10 cellular contexts compared by ENCODE assay signal in the genomic region with DNA sequence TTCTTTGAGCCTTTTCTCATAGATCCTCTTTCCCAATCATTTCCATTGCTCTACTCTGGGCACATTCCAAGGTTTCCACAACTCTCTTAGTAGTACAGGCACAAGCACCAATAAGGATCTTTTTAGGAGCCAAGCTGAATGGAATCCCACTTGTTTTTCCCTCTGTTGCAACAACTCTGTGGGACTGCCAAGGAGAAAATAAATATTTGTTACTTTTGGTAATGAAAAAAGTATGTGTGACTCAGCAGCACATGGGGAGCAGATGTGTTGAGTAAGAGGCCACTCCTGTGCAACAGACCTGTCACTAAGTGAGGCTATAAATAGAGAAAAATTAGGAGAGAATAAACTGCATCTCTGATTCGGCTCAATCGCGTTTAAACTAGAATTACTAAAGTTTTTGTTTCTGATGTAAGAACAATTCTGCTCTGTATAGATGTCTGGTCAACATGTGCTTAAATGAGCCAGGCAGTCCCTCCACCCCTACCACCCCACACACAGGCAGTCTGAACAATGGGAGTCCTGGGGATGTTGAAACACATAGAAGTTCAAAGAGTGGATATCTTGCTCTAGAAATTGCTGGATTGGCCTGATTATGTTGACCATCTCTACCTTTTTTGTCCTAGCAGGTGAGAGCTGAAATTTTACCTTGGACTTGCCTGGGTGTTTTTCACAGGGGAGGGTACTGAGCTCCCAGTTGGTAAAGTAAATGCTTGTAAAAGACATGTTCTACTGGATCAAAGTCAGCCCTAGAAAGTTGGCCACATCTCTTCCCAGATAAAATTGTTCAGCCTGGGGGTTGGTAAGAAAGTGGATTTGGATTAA.
DNase-seq lines count a peak whose midpoint lies in the region; ATAC-seq, FAIRE-seq and TF ChIP-seq lines count a peak whose summit lies in the region.
"Had no signal": no experiment of that assay in that cellular context is flagged by ENCODE, and none has a peak within 500 bp of the region (broad histone marks: within the 10 kb centered on the region; RNA-seq: fewer than 3 reads in every experiment).

No MANE protein-coding gene starts in this region.

- H3K27me3 Mint-ChIP-seq in activated CD4-positive, alpha-beta memory T cell treated with anti-CD3 and anti-CD28 coated beads, Interleukin-2, amount 10 ng/mL, durations not matched to agents 7 days and 5 days: no peaks in the 10 kb centered on the region
- H3K27me3 Mint-ChIP-seq: CD8-positive, alpha-beta memory T cell; central memory CD8-positive, alpha-beta T cell had no signal

- peaks cover 11% of the 10 kb centered on the region for H3K9me3 Mint-ChIP-seq in activated CD4-positive, alpha-beta memory T cell treated with anti-CD3 and anti-CD28 coated beads, Interleukin-2, amount 10 ng/mL, durations not matched to agents 7 days and 5 days

- peak; percentile 89; a peak in 4 of 5 replicates for TF ChIP-seq EP300 in A549 (IDR thresholded peaks at IDR 0.05)

- POLR2A ChIA-PET in A549 (lab: Yijun Ruan, JAX): interaction anchor here (2.3 kb wide), 1 partner anchor 76 kb away, joined by 10 read pairs; no protein-coding TSS in a partner anchor
- POLR2A ChIA-PET in activated CD4-positive, alpha-beta memory T cell treated with anti-CD3 and anti-CD28 coated beads, Interleukin-2, amount 10 ng/mL, durations not matched to agents 7 days and 5 days (lab: Charles Lee): no interaction called here

- no peak overlapping the region for H3K4me3 Mint-ChIP-seq in activated CD4-positive, alpha-beta memory T cell treated with anti-CD3 and anti-CD28 coated beads, Interleukin-2, amount 10 ng/mL, durations not matched to agents 7 days and 5 days
- H3K4me3 Mint-ChIP-seq: CD8-positive, alpha-beta memory T cell; central memory CD8-positive, alpha-beta T cell had no signal

- H3K36me3 Mint-ChIP-seq in activated CD4-positive, alpha-beta memory T cell treated with anti-CD3 and anti-CD28 coated beads, Interleukin-2, amount 10 ng/mL, durations not matched to agents 7 days and 5 days (ENCODE audit: low read depth): no peaks in the 10 kb centered on the region
- H3K36me3 Mint-ChIP-seq: CD8-positive, alpha-beta memory T cell had no signal

- DNase-seq in A549 (ENCODE audit: low read depth in 1 of 2, low spot score in 1 of 2) (peak; percentile 34 to 96), LHCN-M2 (ENCODE audit: low read depth) (peak; percentile 97), choroid plexus epithelial cell (ENCODE audit: low read depth) (peak; percentile 94), lung (ENCODE audit: low spot score) (peak; percentile 65)
- no peak for DNase-seq in activated CD4-positive, alpha-beta memory T cell treated with anti-CD3 and anti-CD28 coated beads, Interleukin-2, amount 10 ng/mL, durations not matched to agents 7 days and 5 days
- no peak for DNase-seq in stimulated activated CD8-positive, alpha-beta memory T cell treated with anti-CD3 and anti-CD28 coated beads, Interleukin-4, amount 100 ng/mL, for 48 hours
- DNase-seq: CD8-positive, alpha-beta memory T cell had no signal

- H3K4me1 ChIP-seq in A549 (peaks cover 66% of the 10 kb centered on the region), lung (ENCODE audit: control insufficient read depth in 2 of 2, insufficient read depth in 2 of 2, low read length in 2 of 2) (no peaks in the 10 kb centered on the region)

- peak overlapping the region; percentile 84 to 85 for H3K27ac ChIP-seq in A549
- peak overlapping the region in 1 of 2 donors; percentile 81 for H3K27ac ChIP-seq in lung (ENCODE audit: low read depth in 1 of 2, low read length in 1 of 2)

- no peaks in the 10 kb centered on the region for H3K4me1 Mint-ChIP-seq in activated CD4-positive, alpha-beta memory T cell treated with anti-CD3 and anti-CD28 coated beads, Interleukin-2, amount 10 ng/mL, durations not matched to agents 7 days and 5 days
- H3K4me1 Mint-ChIP-seq: CD8-positive, alpha-beta memory T cell; central memory CD8-positive, alpha-beta T cell had no signal

- peak; percentile 91 for FAIRE-seq in A549 (lab: Jason Lieb, UNC)

- no peak overlapping the region for H3K27ac Mint-ChIP-seq in activated CD4-positive, alpha-beta memory T cell treated with anti-CD3 and anti-CD28 coated beads, Interleukin-2, amount 10 ng/mL, durations not matched to agents 7 days and 5 days
- H3K27ac Mint-ChIP-seq: CD8-positive, alpha-beta memory T cell had no signal

- H3K9me3 ChIP-seq in A549: no peaks in the 10 kb centered on the region
- no peaks in the 10 kb centered on the region for H3K9me3 ChIP-seq in lung (ENCODE audit: control insufficient read depth in 2 of 2, insufficient read depth in 1 of 2, low read length in 1 of 2)

- peak overlapping the region; percentile 72 for H3K4me2 ChIP-seq in A549

- TF ChIP-seq RAD21 in A549 (conservative IDR thresholded peaks at IDR 0.05 in 1 of 2, IDR thresholded peaks at IDR 0.05 in 1 of 2): peak; percentile 39 to 66; a peak in 4 of 5 replicates

- H3K36me3 ChIP-seq in lung (ENCODE audit: control insufficient read depth in 2 of 2, insufficient read depth in 2 of 2, low read length in 2 of 2): no peaks in the 10 kb centered on the region

- no peaks in the 10 kb centered on the region for H3K27me3 ChIP-seq in lung (ENCODE audit: control insufficient read depth, insufficient read depth)

- CTCF ChIA-PET in A549 (lab: Yijun Ruan, JAX): interaction anchor here (0.6 to 0.8 kb wide), 2 partner anchors 76 to 274 kb away, joined by 3 read pairs; no protein-coding TSS in a partner anchor
- CTCF ChIA-PET in activated CD4-positive, alpha-beta memory T cell treated with anti-CD3 and anti-CD28 coated beads, Interleukin-2, amount 10 ng/mL, durations not matched to agents 7 days and 5 days (lab: Charles Lee): no interaction called here

- peak; percentile 95 to 96 for ATAC-seq in A549
- peak; percentile 74 for ATAC-seq in lung (ENCODE audit: insufficient read depth, low FRiP score)
- no peak for ATAC-seq in GM21447 (IDR thresholded peaks at IDR 0.05; ENCODE audit: unreplicated experiment)
- no peak for ATAC-seq in HG02981 (IDR thresholded peaks at IDR 0.05; ENCODE audit: unreplicated experiment)

- H3K4me3 ChIP-seq in A549: no peak overlapping the region
- H3K4me3 ChIP-seq in choroid plexus epithelial cell (ENCODE audit: low read depth, low read length): no peak overlapping the region
- H3K4me3 ChIP-seq in lung: no peak overlapping the region

- no peak for TF ChIP-seq POLR2A in A549 (IDR thresholded peaks at IDR 0.05; ENCODE audit: low read length)

- TF ChIP-seq CTCF in A549 (IDR thresholded peaks at IDR 0.05) (no peak), choroid plexus epithelial cell (conservative IDR thresholded peaks at IDR 0.05; ENCODE audit: low read depth, low read length) (no peak), lung (IDR thresholded peaks at IDR 0.05; ENCODE audit: control extremely low read depth, extremely low read depth) (no peak)

- WGBS in A549 (ENCODE audit: missing lambda C conversion rate): 1% methylated on average over 3 of the region's 3 CpGs
- 48 to 73% methylated on average over 3 of the region's 3 CpGs for WGBS in lung, 2 donors

TF ChIP-seq in A549, 52 proteins besides CTCF, POLR2A, EP300 and RAD21 (continues in another document):
- no peak for TF ChIP-seq HOXB5 (CRISPR knock-in tag; IDR thresholded peaks at IDR 0.05)
- TF ChIP-seq, protein P1, sequence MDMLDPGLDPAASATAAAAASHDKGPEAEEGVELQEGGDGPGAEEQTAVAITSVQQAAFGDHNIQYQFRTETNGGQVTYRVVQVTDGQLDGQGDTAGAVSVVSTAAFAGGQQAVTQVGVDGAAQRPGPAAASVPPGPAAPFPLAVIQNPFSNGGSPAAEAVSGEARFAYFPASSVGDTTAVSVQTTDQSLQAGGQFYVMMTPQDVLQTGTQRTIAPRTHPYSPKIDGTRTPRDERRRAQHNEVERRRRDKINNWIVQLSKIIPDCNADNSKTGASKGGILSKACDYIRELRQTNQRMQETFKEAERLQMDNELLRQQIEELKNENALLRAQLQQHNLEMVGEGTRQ (IDR thresholded peaks at IDR 0.05): peak; percentile 55
- peak; percentile 11; the same call in 1 of the 2 replicates for TF ChIP-seq FOXS1 (CRISPR knock-in tag; IDR thresholded peaks at IDR 0.05)
- peak; percentile 92 for TF ChIP-seq GATA3 (IDR thresholded peaks at IDR 0.05; ENCODE audit: borderline replicate concordance)
- peak; percentile 78 for TF ChIP-seq MAFK (IDR thresholded peaks at IDR 0.05; ENCODE audit: partially characterized antibody)
- peak; percentile 98 for TF ChIP-seq FOSL2 (IDR thresholded peaks at IDR 0.05)
- TF ChIP-seq FOSL2 (CRISPR knock-in tag; IDR thresholded peaks at IDR 0.05): peak; percentile 99
- TF ChIP-seq MAX (IDR thresholded peaks at IDR 0.05): peak; percentile 99
- TF ChIP-seq CEBPB (IDR thresholded peaks at IDR 0.05): peak; percentile 99
- TF ChIP-seq EHMT2 (IDR thresholded peaks at IDR 0.05; ENCODE audit: low read depth): no peak
- peak; percentile 94; a peak in 4 of 5 replicates for TF ChIP-seq JUN (IDR thresholded peaks at IDR 0.05)
- TF ChIP-seq, protein P2, sequence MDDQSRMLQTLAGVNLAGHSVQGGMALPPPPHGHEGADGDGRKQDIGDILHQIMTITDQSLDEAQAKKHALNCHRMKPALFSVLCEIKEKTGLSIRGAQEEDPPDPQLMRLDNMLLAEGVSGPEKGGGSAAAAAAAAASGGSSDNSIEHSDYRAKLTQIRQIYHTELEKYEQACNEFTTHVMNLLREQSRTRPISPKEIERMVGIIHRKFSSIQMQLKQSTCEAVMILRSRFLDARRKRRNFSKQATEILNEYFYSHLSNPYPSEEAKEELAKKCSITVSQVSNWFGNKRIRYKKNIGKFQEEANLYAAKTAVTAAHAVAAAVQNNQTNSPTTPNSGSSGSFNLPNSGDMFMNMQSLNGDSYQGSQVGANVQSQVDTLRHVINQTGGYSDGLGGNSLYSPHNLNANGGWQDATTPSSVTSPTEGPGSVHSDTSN (IDR thresholded peaks at IDR 0.05): peak; percentile 62
- TF ChIP-seq, protein P3, sequence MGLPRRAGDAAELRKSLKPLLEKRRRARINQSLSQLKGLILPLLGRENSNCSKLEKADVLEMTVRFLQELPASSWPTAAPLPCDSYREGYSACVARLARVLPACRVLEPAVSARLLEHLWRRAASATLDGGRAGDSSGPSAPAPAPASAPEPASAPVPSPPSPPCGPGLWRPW (IDR thresholded peaks at IDR 0.05): peak; percentile 94
- TF ChIP-seq CHD2 (IDR thresholded peaks at IDR 0.05; ENCODE audit: low read length, partially characterized antibody): no peak

Comparison
In these comparisons a context has a peak if more than half of its experiments do, and no peak if none do; other contexts are left out.
1. ATAC-seq: peak in A549 (2 of 2) and lung (single experiment); none in GM21447 (single experiment) and HG02981 (single experiment).
2. DNase-seq: peak in A549 (2 of 2), LHCN-M2 (single experiment), choroid plexus epithelial cell (single experiment) and lung (single experiment); none in activated CD4-positive, alpha-beta memory T cell treated with anti-CD3 and anti-CD28 coated beads, Interleukin-2, amount 10 ng/mL, durations not matched to agents 7 days and 5 days (single experiment) and stimulated activated CD8-positive, alpha-beta memory T cell treated with anti-CD3 and anti-CD28 coated beads, Interleukin-4, amount 100 ng/mL, for 48 hours (single experiment).